14 cellular contexts compared by ENCODE assay signal in the genomic region with DNA sequence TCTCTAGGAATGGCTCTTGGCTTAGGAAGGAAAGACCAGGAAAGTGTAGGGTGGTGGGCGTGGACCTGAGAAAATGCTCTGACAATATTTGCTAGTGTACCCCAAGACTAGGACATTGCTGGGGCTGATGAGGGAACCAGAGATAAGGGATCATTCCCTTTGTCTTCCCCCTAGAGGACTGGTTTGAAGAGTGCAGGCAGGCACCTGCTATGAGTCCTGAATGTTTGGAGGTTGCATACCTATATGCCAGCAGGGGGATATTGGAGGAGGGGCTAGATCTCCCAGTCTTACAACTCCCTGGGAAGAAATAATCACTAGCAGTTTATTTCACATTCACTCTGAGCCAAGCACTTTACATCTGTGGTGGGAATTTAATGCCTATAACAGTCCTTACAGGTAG. TPM values are rescaled to one million over a fixed set of nuclear protein-coding genes. Genes with fewer than 3 reads are reported as not detected.
A peak's percentile ranks its signal among the peaks of the same experiment; 100 is the strongest.
DNase-seq lines count a peak whose midpoint lies in the region; ATAC-seq, FAIRE-seq and TF ChIP-seq lines count a peak whose summit lies in the region.
"Had no signal": no experiment of that assay in that cellular context is flagged by ENCODE, and none has a peak within 500 bp of the region (broad histone marks: within the 10 kb centered on the region; RNA-seq: fewer than 3 reads in every experiment).

No MANE protein-coding gene starts in this region.

- TF ChIP-seq EP300 in A549 (IDR thresholded peaks at IDR 0.05) = no peak

- BruUV-seq in PC-3 (replicated peaks; lab: Mats Ljungman, UMichigan) = no TSS peak

- DNase-seq in A549 (ENCODE audit: low read depth in 1 of 2, low spot score in 1 of 2) (peak; percentile 39 to 43), H7 (peak; percentile 83), PC-3 (peak; percentile 37), fibroblast of pulmonary artery (ENCODE audit: low read depth) (no peak), GF-D8 (lab: John Stamatoyannopoulos, UW) (no peak), GM20000 (ENCODE audit: low spot score) (no peak), MG63 (no peak), T-helper 9 cell (no peak)
- DNase-seq: activated CD4-positive, alpha-beta T cell treated with anti-CD3 and anti-CD28 coated beads for 4 hours; caudate nucleus; kidney glomerular epithelial cell; NCI-H1417; NCI-H510A treated with DMSO at 0.1 percent for 48 hours had no signal

- CTCF ChIA-PET in A549 (lab: Yijun Ruan, JAX) = interaction anchor here (1.1 kb wide), 1 partner anchor 371 kb away, joined by 3 read pairs; no protein-coding TSS in a partner anchor
- CTCF ChIA-PET in PC-3 (lab: Charles Lee) = no interaction called here

- H3K79me2 ChIP-seq in PC-3 (ENCODE audit: low read length) = no peaks in the 10 kb centered on the region

- peak; percentile 79 to 85 for ATAC-seq in A549
- peak; percentile 20; the same call in 1 of the 2 replicates for ATAC-seq in PC-3

- H3K9ac ChIP-seq in PC-3 (ENCODE audit: low read length) = no peak overlapping the region

- TF ChIP-seq POLR2A in A549 (IDR thresholded peaks at IDR 0.05; ENCODE audit: low read length) = no peak

- H3K4me1 ChIP-seq in A549 = peaks cover 26% of the 10 kb centered on the region
- peaks cover 20% of the 10 kb centered on the region for H3K4me1 ChIP-seq in PC-3 (ENCODE audit: insufficient read depth, low read length)

- no peaks in the 10 kb centered on the region for H3K9me2 ChIP-seq in PC-3 (replicated peaks; ENCODE audit: low read length)

- no peaks in the 10 kb centered on the region for H3K36me3 ChIP-seq in H7 (replicated peaks; ENCODE audit: control insufficient read depth, insufficient read depth, low read length)
- no peaks in the 10 kb centered on the region for H3K36me3 ChIP-seq in PC-3 (ENCODE audit: low read depth, low read length)
- no peaks in the 10 kb centered on the region for H3K36me3 ChIP-seq in MG63

- TF ChIP-seq CTCF in A549 (IDR thresholded peaks at IDR 0.05) = no peak
- TF ChIP-seq CTCF in PC-3 (conservative IDR thresholded peaks at IDR 0.05; ENCODE audit: low read depth, low read length) = peak; percentile 47; the same call in 1 of the 2 replicates
- peak; percentile 10 for TF ChIP-seq CTCF in fibroblast of pulmonary artery (IDR thresholded peaks at IDR 0.05; ENCODE audit: low read length, missing control alignments)
- TF ChIP-seq CTCF in GM20000 (IDR thresholded peaks at IDR 0.05; ENCODE audit: extremely low read depth, missing control alignments) = no peak

- intact Hi-C loops in PC-3 (cut with micrococcal nuclease) = no loop called here

- no peaks in the 10 kb centered on the region for H4K20me1 ChIP-seq in PC-3 (ENCODE audit: low read length)

- H3K4me2 ChIP-seq in A549 = no peak overlapping the region
- H3K4me2 ChIP-seq in PC-3 (ENCODE audit: low read length) = no peak overlapping the region

- H2AFZ ChIP-seq in PC-3 (ENCODE audit: low read length) = no peak overlapping the region

- no peak for TF ChIP-seq RAD21 in A549 (conservative IDR thresholded peaks at IDR 0.05 in 1 of 2, IDR thresholded peaks at IDR 0.05 in 1 of 2)

- H3K4me3 ChIP-seq in A549 (no peak overlapping the region), H7 (ENCODE audit: insufficient read depth, low read depth, low read length) (no peak overlapping the region), PC-3 (ENCODE audit: low read length) (no peak overlapping the region), fibroblast of pulmonary artery (replicated peaks; ENCODE audit: low read depth, low read length) (no peak overlapping the region), MG63 (no peak overlapping the region)

- WGBS in A549 (ENCODE audit: missing lambda C conversion rate) = 50% methylated on average over 1 of the region's 1 CpG

- H3F3A ChIP-seq in PC-3 (ENCODE audit: low read length, unreplicated experiment) = no peaks in the 10 kb centered on the region

- FAIRE-seq in A549 (lab: Jason Lieb, UNC) = no peak
- FAIRE-seq: HTR-8/SVneo had no signal

- POLR2A ChIA-PET in A549 (lab: Yijun Ruan, JAX) = no interaction called here
- POLR2A ChIA-PET in PC-3 (lab: Charles Lee; ENCODE audit: unreplicated experiment) = no interaction called here

- H3K27ac ChIP-seq in A549 = no peak overlapping the region
- H3K27ac ChIP-seq in PC-3 (ENCODE audit: low read length) = no peak overlapping the region

- H3K9me3 ChIP-seq in A549 (no peaks in the 10 kb centered on the region), PC-3 (ENCODE audit: low read length) (no peaks in the 10 kb centered on the region), MG63 (no peaks in the 10 kb centered on the region)

- H3K27me3 ChIP-seq in H7 (ENCODE audit: control insufficient read depth, insufficient read depth, low read length) (no peaks in the 10 kb centered on the region), PC-3 (ENCODE audit: low read length) (no peaks in the 10 kb centered on the region), MG63 (no peaks in the 10 kb centered on the region)

TF ChIP-seq in A549, 52 proteins besides CTCF, POLR2A, EP300 and RAD21:
- no peak for TF ChIP-seq CBX8 (IDR thresholded peaks at IDR 0.05)
- TF ChIP-seq NFE2L2 (conservative IDR thresholded peaks at IDR 0.05; ENCODE audit: low read length) = no peak
- no peak for TF ChIP-seq HOXB5 (CRISPR knock-in tag; IDR thresholded peaks at IDR 0.05)
- TF ChIP-seq CHD4 (IDR thresholded peaks at IDR 0.05; ENCODE audit: borderline replicate concordance) = no peak
- no peak for TF ChIP-seq RCOR1 (IDR thresholded peaks at IDR 0.05; ENCODE audit: low read depth, low read length)
- no peak for TF ChIP-seq CHD2 (IDR thresholded peaks at IDR 0.05; ENCODE audit: low read length, partially characterized antibody)
- TF ChIP-seq POLR2AphosphoS2 (conservative IDR thresholded peaks at IDR 0.05; ENCODE audit: low read length) = no peak
- no peak for TF ChIP-seq NPAS2 (CRISPR knock-in tag; IDR thresholded peaks at IDR 0.05; ENCODE audit: borderline replicate concordance)
- TF ChIP-seq, protein P1, sequence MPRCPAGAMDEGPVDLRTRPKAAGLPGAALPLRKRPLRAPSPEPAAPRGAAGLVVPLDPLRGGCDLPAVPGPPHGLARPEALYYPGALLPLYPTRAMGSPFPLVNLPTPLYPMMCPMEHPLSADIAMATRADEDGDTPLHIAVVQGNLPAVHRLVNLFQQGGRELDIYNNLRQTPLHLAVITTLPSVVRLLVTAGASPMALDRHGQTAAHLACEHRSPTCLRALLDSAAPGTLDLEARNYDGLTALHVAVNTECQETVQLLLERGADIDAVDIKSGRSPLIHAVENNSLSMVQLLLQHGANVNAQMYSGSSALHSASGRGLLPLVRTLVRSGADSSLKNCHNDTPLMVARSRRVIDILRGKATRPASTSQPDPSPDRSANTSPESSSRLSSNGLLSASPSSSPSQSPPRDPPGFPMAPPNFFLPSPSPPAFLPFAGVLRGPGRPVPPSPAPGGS (IDR thresholded peaks at IDR 0.05) = no peak
- TF ChIP-seq ESRRA (IDR thresholded peaks at IDR 0.05; ENCODE audit: borderline replicate concordance, low read length) = no peak
- no peak for TF ChIP-seq FOXS1 (CRISPR knock-in tag; IDR thresholded peaks at IDR 0.05)
- TF ChIP-seq NR3C1 (IDR thresholded peaks at IDR 0.05) = no peak
- TF ChIP-seq PHF8 (IDR thresholded peaks at IDR 0.05; ENCODE audit: borderline replicate concordance, low read depth) = no peak
- TF ChIP-seq, protein P2, sequence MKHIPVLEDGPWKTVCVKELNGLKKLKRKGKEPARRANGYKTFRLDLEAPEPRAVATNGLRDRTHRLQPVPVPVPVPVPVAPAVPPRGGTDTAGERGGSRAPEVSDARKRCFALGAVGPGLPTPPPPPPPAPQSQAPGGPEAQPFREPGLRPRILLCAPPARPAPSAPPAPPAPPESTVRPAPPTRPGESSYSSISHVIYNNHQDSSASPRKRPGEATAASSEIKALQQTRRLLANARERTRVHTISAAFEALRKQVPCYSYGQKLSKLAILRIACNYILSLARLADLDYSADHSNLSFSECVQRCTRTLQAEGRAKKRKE (CRISPR knock-in tag; IDR thresholded peaks at IDR 0.05; ENCODE audit: low read depth) = no peak
- TF ChIP-seq JUNB (IDR thresholded peaks at IDR 0.05) = no peak
- TF ChIP-seq, protein P3, sequence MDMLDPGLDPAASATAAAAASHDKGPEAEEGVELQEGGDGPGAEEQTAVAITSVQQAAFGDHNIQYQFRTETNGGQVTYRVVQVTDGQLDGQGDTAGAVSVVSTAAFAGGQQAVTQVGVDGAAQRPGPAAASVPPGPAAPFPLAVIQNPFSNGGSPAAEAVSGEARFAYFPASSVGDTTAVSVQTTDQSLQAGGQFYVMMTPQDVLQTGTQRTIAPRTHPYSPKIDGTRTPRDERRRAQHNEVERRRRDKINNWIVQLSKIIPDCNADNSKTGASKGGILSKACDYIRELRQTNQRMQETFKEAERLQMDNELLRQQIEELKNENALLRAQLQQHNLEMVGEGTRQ (IDR thresholded peaks at IDR 0.05) = no peak
- TF ChIP-seq FOSL2 (IDR thresholded peaks at IDR 0.05) = no peak
- no peak for TF ChIP-seq FOSL2 (CRISPR knock-in tag; IDR thresholded peaks at IDR 0.05)
- no peak for TF ChIP-seq FOSB (CRISPR knock-in tag; IDR thresholded peaks at IDR 0.05)

RNA-seq across cellular contexts. Expression of a gene that starts 6.0 kb away (rescaled TPM):
- polyA plus RNA-seq in A549 (2011; rRNA removed) (12.7 and 15.5 TPM in 2 replicates), A549 (2017; fragmentation: RNase III; extraction: RNeasy Plus Mini Kit Qiagen cat#74134 plus additional on column Dnase treatment) (8.4 to 9.8 TPM (median 8.9 TPM) in 3 replicates)
- polyA plus RNA-seq in A549 (2012; cell fraction: cytosol; rRNA removed) = 3.6 and 4.3 TPM in 2 replicates
- 2.3 and 2.9 TPM in 2 replicates for polyA plus RNA-seq in A549 (2012; cell fraction: nucleus; rRNA removed)
- polyA minus RNA-seq in A549 (2011; rRNA and poly(A)+ RNA removed) = 19.5 and 20.4 TPM in 2 replicates
- total RNA-seq in H7 (2014; rRNA removed; shearing (Covaris generic)) = 23.0 and 26.3 TPM in 2 replicates
- total RNA-seq in PC-3 (2014; rRNA removed) = 28.1 and 29.9 TPM in 2 replicates
- total RNA-seq in MG63 (2014; rRNA removed; shearing (Covaris generic); ENCODE audit: low replicate concordance) = 11.3 and 24.9 TPM in 2 replicates

RNA-seq across cellular contexts. Expression of a gene that starts 23.0 kb away (rescaled TPM):
- polyA plus RNA-seq in A549 (2011; rRNA removed) (19.7 and 22.4 TPM in 2 replicates), A549 (2017; fragmentation: RNase III; extraction: RNeasy Plus Mini Kit Qiagen cat#74134 plus additional on column Dnase treatment) (12.2 to 14.8 TPM (median 12.3 TPM) in 3 replicates)
- 11.1 and 11.6 TPM in 2 replicates for polyA plus RNA-seq in A549 (2012; cell fraction: cytosol; rRNA removed)
- 10.3 and 13.7 TPM in 2 replicates for polyA plus RNA-seq in A549 (2012; cell fraction: nucleus; rRNA removed)
- 9.1 and 10.4 TPM in 2 replicates for polyA minus RNA-seq in A549 (2011; rRNA and poly(A)+ RNA removed)
- 38.9 and 51.0 TPM in 2 replicates for total RNA-seq in H7 (2014; rRNA removed; shearing (Covaris generic))
- 59.9 and 61.0 TPM in 2 replicates for total RNA-seq in PC-3 (2014; rRNA removed)
- total RNA-seq in MG63 (2014; rRNA removed; shearing (Covaris generic); ENCODE audit: low replicate concordance) = 16.4 and 19.8 TPM in 2 replicates

Comparison
In these comparisons a context has a peak if more than half of its experiments do, and no peak if none do; other contexts are left out.
1. DNase-seq: peak in A549 (2 of 2), H7 (single experiment) and PC-3 (single experiment); none in fibroblast of pulmonary artery (single experiment), GF-D8 (single experiment), GM20000 (single experiment), MG63 (single experiment) and T-helper 9 cell (single experiment).
2. CTCF ChIP-seq: peak in PC-3 (single experiment) and fibroblast of pulmonary artery (single experiment); none in A549 (single experiment) and GM20000 (single experiment).